28 cellular contexts compared by ENCODE assay signal in the genomic region with DNA sequence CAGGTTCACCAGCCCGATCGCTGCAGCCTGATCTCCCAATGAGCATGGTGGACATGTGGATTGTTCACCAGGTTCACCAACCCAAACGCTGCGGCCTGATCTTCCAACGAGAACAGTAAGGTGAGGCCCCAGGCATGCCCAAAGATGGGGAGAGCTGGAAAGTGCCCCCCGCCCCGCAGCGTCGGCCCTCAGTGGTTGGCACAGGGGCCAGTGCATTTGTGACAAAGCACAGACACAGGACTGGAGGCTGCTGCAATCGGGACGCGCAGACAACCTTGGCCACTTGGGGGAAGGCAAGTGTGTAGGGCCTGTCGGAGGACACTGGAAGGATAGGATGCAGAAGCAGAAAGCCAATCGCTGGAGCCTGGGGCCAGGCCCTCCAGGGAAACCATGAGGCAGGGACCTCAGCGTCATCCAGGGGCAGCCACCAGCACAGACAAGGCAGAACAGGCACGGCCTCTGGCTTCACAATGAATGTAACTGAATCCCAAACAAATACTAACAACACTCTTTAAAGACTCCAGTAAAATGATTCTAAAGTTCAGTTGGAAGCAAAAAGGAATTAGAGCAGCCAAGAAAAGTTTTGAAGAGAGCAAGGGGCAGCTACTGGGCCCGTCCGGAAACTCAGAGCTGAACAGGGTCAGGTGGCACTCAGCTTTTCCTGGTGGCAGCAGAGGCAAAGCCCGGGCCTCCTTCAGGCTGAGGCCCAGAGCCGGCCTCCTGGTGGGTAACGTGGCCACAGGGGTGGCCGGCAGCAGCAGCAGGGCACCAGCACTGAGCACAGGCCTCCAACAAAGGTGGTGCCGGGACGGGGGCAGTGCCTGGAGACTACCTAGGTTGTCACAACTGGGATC. TPM values are rescaled to one million over a fixed set of nuclear protein-coding genes. Genes with fewer than 3 reads are reported as not detected.
DNase-seq lines count a peak whose midpoint lies in the region; ATAC-seq and TF ChIP-seq lines count a peak whose summit lies in the region.
"Had no signal": no experiment of that assay in that cellular context is flagged by ENCODE, and none has a peak within 500 bp of the region (broad histone marks: within the 10 kb centered on the region; RNA-seq: fewer than 3 reads in every experiment).

No MANE protein-coding gene starts in this region.

- peak; percentile 62 for DNase-seq in BE2C
- no peak for DNase-seq in brain microvascular endothelial cell
- DNase-seq in mesendoderm: peak; percentile 29
- no peak for DNase-seq in activated CD8-positive, alpha-beta memory T cell treated with anti-CD3 and anti-CD28 coated beads for 24 hours
- no peak for DNase-seq in SKM-1 (lab: John Stamatoyannopoulos, UW; ENCODE audit: unreplicated experiment)
- no peak for DNase-seq in activated T-helper 2 cell treated with anti-CD3 and anti-CD28 coated beads, Interferon-gamma antibody, Interleukin-2, Interleukin-4, amounts not matched to agents 10 μg/mL and 5 μg/mL and 100 μg/mL, durations not matched to agents 14 hours and 24 hours and 36 hours (ENCODE audit: low spot score)
- DNase-seq: activated CD4-positive, alpha-beta T cell treated with anti-CD3 and anti-CD28 coated beads for 36 hours; activated naive CD4-positive, alpha-beta T cell treated with anti-CD3 and anti-CD28 coated beads for 36 hours; activated T-cell treated with anti-CD3 and anti-CD28 coated beads, Interleukin-2, amount 50 U/mL, for 4 hours; aorta; central memory CD4-positive, alpha-beta T cell; esophagus squamous epithelium; foreskin melanocyte; left colon; naive B cell; NCI-H1417 treated with DMSO at 0.1 percent for 48 hours; NCI-H2081; NCI-H345; occipital lobe; SJCRH30; small intestine; stimulated activated naive CD8-positive, alpha-beta T cell treated with anti-CD3 and anti-CD28 coated beads, Interleukin-15, amount 100 ng/mL, for 72 hours; thyroid gland had no signal

- intact Hi-C loops in activated T-helper 2 cell treated with anti-CD3 and anti-CD28 coated beads, Interferon-gamma antibody, Interleukin-2, Interleukin-4, amounts not matched to agents 10 μg/mL and 5 μg/mL and 100 μg/mL, durations not matched to agents 14 hours and 24 hours and 36 hours (cut with micrococcal nuclease): no loop called here

- peaks cover 2% of the 10 kb centered on the region for H3K79me2 ChIP-seq in mesendoderm (ENCODE audit: control insufficient read depth, insufficient read depth, low read length)

- H3K4ac ChIP-seq in mesendoderm (ENCODE audit: low read depth, low read length): no peak overlapping the region

- H3K9me3 Mint-ChIP-seq in activated T-helper 2 cell treated with anti-CD3 and anti-CD28 coated beads, Interferon-gamma antibody, Interleukin-2, Interleukin-4, amounts not matched to agents 10 μg/mL and 5 μg/mL and 100 μg/mL, durations not matched to agents 14 hours and 24 hours and 36 hours: no peaks in the 10 kb centered on the region
- H3K9me3 Mint-ChIP-seq: activated naive CD4-positive, alpha-beta T cell treated with anti-CD3 and anti-CD28 coated beads for 36 hours; activated T-cell treated with anti-CD3 and anti-CD28 coated beads, Interleukin-2, amount 50 U/mL, for 4 hours; dendritic cell treated with granulocyte-macrophage colony-stimulating factor and Interleukin-4, amounts not matched to agents 40 ng/mL and 50 ng/mL, for 4 days; naive B cell; stimulated activated naive CD8-positive, alpha-beta T cell treated with anti-CD3 and anti-CD28 coated beads, Interleukin-15, amount 100 ng/mL, for 72 hours; T-helper 1 cell treated with Interleukin-12 subunit alpha and Interleukin-12 subunit beta and Interleukin-4 antibody, amounts not matched to agents 30 μg/mL and 1 μg/mL, for 36 hours had no signal

- peaks cover 4% of the 10 kb centered on the region for H3K79me1 ChIP-seq in mesendoderm (ENCODE audit: low read length)

- CTCF ChIA-PET in HEK293 (lab: Yijun Ruan, JAX): interaction anchor here (0.7 kb wide), 1 partner anchor 9 kb away, joined by 3 read pairs; no protein-coding TSS in a partner anchor

- H3K27ac Mint-ChIP-seq in activated T-helper 2 cell treated with anti-CD3 and anti-CD28 coated beads, Interferon-gamma antibody, Interleukin-2, Interleukin-4, amounts not matched to agents 10 μg/mL and 5 μg/mL and 100 μg/mL, durations not matched to agents 14 hours and 24 hours and 36 hours: no peak overlapping the region
- H3K27ac Mint-ChIP-seq: activated CD4-positive, alpha-beta T cell treated with anti-CD3 and anti-CD28 coated beads for 36 hours; activated naive CD4-positive, alpha-beta T cell treated with anti-CD3 and anti-CD28 coated beads for 36 hours; dendritic cell treated with granulocyte-macrophage colony-stimulating factor and Interleukin-4, amounts not matched to agents 40 ng/mL and 50 ng/mL, for 4 days; T-helper 1 cell treated with Interleukin-12 subunit alpha and Interleukin-12 subunit beta and Interleukin-4 antibody, amounts not matched to agents 30 μg/mL and 1 μg/mL, for 36 hours had no signal

- H2BK5ac ChIP-seq in mesendoderm (ENCODE audit: low read length): no peak overlapping the region

- no peak overlapping the region for H4K5ac ChIP-seq in mesendoderm (ENCODE audit: low read length)

- H2BK15ac ChIP-seq in mesendoderm (replicated peaks; ENCODE audit: low read depth): no peak overlapping the region

- H3K23ac ChIP-seq in mesendoderm (ENCODE audit: low read length): no peak overlapping the region

- WGBS in mesendoderm (ENCODE audit: extremely low coverage, insufficient coverage, low lambda C conversion rate): no CpG with 5 or more reads among the region's 24 CpGs

- no peaks in the 10 kb centered on the region for H3K36me3 ChIP-seq in BE2C
- no peaks in the 10 kb centered on the region; a peak in 1 of 3 replicates for H3K36me3 ChIP-seq in HEK293 (ENCODE audit: control insufficient read depth in 2 of 2, insufficient read depth in 1 of 2, low read length in 2 of 2)
- no peaks in the 10 kb centered on the region for H3K36me3 ChIP-seq in brain microvascular endothelial cell (replicated peaks)
- no peaks in the 10 kb centered on the region for H3K36me3 ChIP-seq in mesendoderm (ENCODE audit: control insufficient read depth, insufficient read depth, low read length)
- H3K36me3 ChIP-seq: SJCRH30, thyroid gland, vagina had no signal

- no peak overlapping the region for H3K9ac ChIP-seq in mesendoderm (ENCODE audit: low read length)

- TF ChIP-seq CTCF in BE2C (IDR thresholded peaks at IDR 0.05; ENCODE audit: low read depth, low read length) (0 out of 2 replicates have a peak, but pooled peaks have one; percentile 19), HEK293 (tag by site-specific recombination; IDR thresholded peaks at IDR 0.05) (no peak), brain microvascular endothelial cell (IDR thresholded peaks at IDR 0.05; ENCODE audit: low read depth, low read length, missing control alignments) (peak; percentile 17)

- H2BK120ac ChIP-seq in mesendoderm (ENCODE audit: low read depth, low read length): no peak overlapping the region

- no peak overlapping the region for H3K56ac ChIP-seq in mesendoderm (ENCODE audit: low read length)

- no peaks in the 10 kb centered on the region for H3K27me3 ChIP-seq in BE2C
- H3K27me3 ChIP-seq in brain microvascular endothelial cell (replicated peaks): no peaks in the 10 kb centered on the region
- no peaks in the 10 kb centered on the region for H3K27me3 ChIP-seq in mesendoderm (ENCODE audit: insufficient read depth, low read length, poor library complexity)
- H3K27me3 ChIP-seq: esophagus squamous epithelium, SJCRH30, thyroid gland, vagina had no signal

- H3K4me2 ChIP-seq in mesendoderm (ENCODE audit: low read length): no peak overlapping the region

- peaks cover 9% of the 10 kb centered on the region for H3K4me1 ChIP-seq in BE2C
- H3K4me1 ChIP-seq in HEK293 (ENCODE audit: control insufficient read depth, insufficient read depth, low read length): no peaks in the 10 kb centered on the region
- H3K4me1 ChIP-seq in mesendoderm (ENCODE audit: control insufficient read depth, low read depth, low read length): no peaks in the 10 kb centered on the region
- H3K4me1 ChIP-seq: SJCRH30 had no signal

- ATAC-seq in GM19023 (IDR thresholded peaks at IDR 0.05; ENCODE audit: unreplicated experiment): no peak
- ATAC-seq: activated CD4-positive, alpha-beta T cell treated with anti-CD3 and anti-CD28 coated beads for 36 hours; activated T-cell treated with anti-CD3 and anti-CD28 coated beads, Interleukin-2, amount 50 U/mL, for 4 hours; left colon; stimulated activated naive CD8-positive, alpha-beta T cell treated with anti-CD3 and anti-CD28 coated beads, Interleukin-15, amount 100 ng/mL, for 72 hours had no signal

- H3K9me3 ChIP-seq in BE2C: no peaks in the 10 kb centered on the region
- H3K9me3 ChIP-seq in HEK293 (ENCODE audit: control insufficient read depth, insufficient read depth, low read depth, low read length): no peaks in the 10 kb centered on the region
- H3K9me3 ChIP-seq: esophagus squamous epithelium, SJCRH30, thyroid gland, vagina had no signal

- H3K4me3 ChIP-seq in BE2C (ENCODE audit: low read depth, low read length): no peak overlapping the region
- no peak overlapping the region for H3K4me3 ChIP-seq in HEK293 (ENCODE audit: low read depth, low read length)
- no peak overlapping the region for H3K4me3 ChIP-seq in brain microvascular endothelial cell (ENCODE audit: low read depth, low read length)
- H3K4me3 ChIP-seq in mesendoderm (ENCODE audit: low read length): no peak overlapping the region
- H3K4me3 ChIP-seq: esophagus squamous epithelium, SJCRH30, thyroid gland, vagina had no signal

- H3K27ac ChIP-seq in HEK293 (ENCODE audit: extremely low read depth, low read depth, low read length) (no peak overlapping the region), brain microvascular endothelial cell (no peak overlapping the region), mesendoderm (ENCODE audit: low read depth, low read length) (no peak overlapping the region)
- H3K27ac ChIP-seq: esophagus squamous epithelium, SJCRH30, thyroid gland, vagina had no signal

- H3K27me3 Mint-ChIP-seq in activated T-helper 2 cell treated with anti-CD3 and anti-CD28 coated beads, Interferon-gamma antibody, Interleukin-2, Interleukin-4, amounts not matched to agents 10 μg/mL and 5 μg/mL and 100 μg/mL, durations not matched to agents 14 hours and 24 hours and 36 hours (ENCODE audit: low read depth): no peaks in the 10 kb centered on the region
- H3K27me3 Mint-ChIP-seq: activated CD4-positive, alpha-beta T cell treated with anti-CD3 and anti-CD28 coated beads for 36 hours; dendritic cell treated with granulocyte-macrophage colony-stimulating factor and Interleukin-4, amounts not matched to agents 40 ng/mL and 50 ng/mL, for 4 days; naive B cell; stimulated activated naive CD8-positive, alpha-beta T cell treated with anti-CD3 and anti-CD28 coated beads, Interleukin-15, amount 100 ng/mL, for 72 hours had no signal

- H3K4me1 Mint-ChIP-seq in activated T-helper 2 cell treated with anti-CD3 and anti-CD28 coated beads, Interferon-gamma antibody, Interleukin-2, Interleukin-4, amounts not matched to agents 10 μg/mL and 5 μg/mL and 100 μg/mL, durations not matched to agents 14 hours and 24 hours and 36 hours (ENCODE audit: low read depth): peaks cover 22% of the 10 kb centered on the region

- POLR2A ChIA-PET in HEK293 (lab: Yijun Ruan, JAX): interaction anchor here (0.7 kb wide), 1 partner anchor 14 kb away, joined by 3 read pairs; a partner anchor contains a TSS

- H4K8ac ChIP-seq in mesendoderm (ENCODE audit: low read depth, low read length): no peak overlapping the region

- no peak overlapping the region for H2AK5ac ChIP-seq in mesendoderm (ENCODE audit: low read length)

- in situ Hi-C loops in brain microvascular endothelial cell (cut with HindIII; ENCODE audit: low pct_ligation_motif_present, low sequenced_read_pairs): no loop called here

- H3K18ac ChIP-seq in mesendoderm (ENCODE audit: low read length): no peak overlapping the region

- peaks cover 5% of the 10 kb centered on the region for H3K36me3 Mint-ChIP-seq in activated T-helper 2 cell treated with anti-CD3 and anti-CD28 coated beads, Interferon-gamma antibody, Interleukin-2, Interleukin-4, amounts not matched to agents 10 μg/mL and 5 μg/mL and 100 μg/mL, durations not matched to agents 14 hours and 24 hours and 36 hours (ENCODE audit: low read depth)
- H3K36me3 Mint-ChIP-seq: naive B cell had no signal

- H3K4me3 Mint-ChIP-seq in activated T-helper 2 cell treated with anti-CD3 and anti-CD28 coated beads, Interferon-gamma antibody, Interleukin-2, Interleukin-4, amounts not matched to agents 10 μg/mL and 5 μg/mL and 100 μg/mL, durations not matched to agents 14 hours and 24 hours and 36 hours (ENCODE audit: low read depth): no peak overlapping the region
- H3K4me3 Mint-ChIP-seq: activated CD4-positive, alpha-beta T cell treated with anti-CD3 and anti-CD28 coated beads for 36 hours; activated naive CD4-positive, alpha-beta T cell treated with anti-CD3 and anti-CD28 coated beads for 36 hours; activated T-cell treated with anti-CD3 and anti-CD28 coated beads, Interleukin-2, amount 50 U/mL, for 4 hours; dendritic cell treated with granulocyte-macrophage colony-stimulating factor and Interleukin-4, amounts not matched to agents 40 ng/mL and 50 ng/mL, for 4 days; stimulated activated naive CD8-positive, alpha-beta T cell treated with anti-CD3 and anti-CD28 coated beads, Interleukin-15, amount 100 ng/mL, for 72 hours; T-helper 1 cell treated with Interleukin-12 subunit alpha and Interleukin-12 subunit beta and Interleukin-4 antibody, amounts not matched to agents 30 μg/mL and 1 μg/mL, for 36 hours had no signal

RNA-seq across cellular contexts. Expression of a gene that starts 13.3 kb away (rescaled TPM):
- 43.4 TPM for polyA plus RNA-seq in BE2C (2012; ENCODE audit: insufficient read depth, insufficient read length, low read depth)
- polyA plus RNA-seq in mesendoderm (2013, experiment 1 of 2): 7.2 TPM
- polyA plus RNA-seq in mesendoderm (2013, experiment 2 of 2): 7.2 TPM
- 44.0 TPM in 2 replicates for total RNA-seq in activated T-helper 2 cell treated with anti-CD3 and anti-CD28 coated beads, Interferon-gamma antibody, Interleukin-2, Interleukin-4, amounts not matched to agents 10 μg/mL and 5 μg/mL and 100 μg/mL, durations not matched to agents 14 hours and 24 hours and 36 hours

RNA-seq across cellular contexts. Expression of a gene that starts 27.1 kb away (rescaled TPM):
- 22.5 TPM for polyA plus RNA-seq in BE2C (2012; ENCODE audit: insufficient read depth, insufficient read length, low read depth)
- polyA plus RNA-seq in mesendoderm (2013, experiment 1 of 2): 22.8 TPM
- polyA plus RNA-seq in mesendoderm (2013, experiment 2 of 2): 23.4 TPM
- 35.2 and 36.8 TPM in 2 replicates for total RNA-seq in activated T-helper 2 cell treated with anti-CD3 and anti-CD28 coated beads, Interferon-gamma antibody, Interleukin-2, Interleukin-4, amounts not matched to agents 10 μg/mL and 5 μg/mL and 100 μg/mL, durations not matched to agents 14 hours and 24 hours and 36 hours

RNA-seq across cellular contexts. Expression of a gene that starts 39.1 kb away (rescaled TPM):
- polyA plus RNA-seq in BE2C (2012; ENCODE audit: insufficient read depth, insufficient read length, low read depth): 67.4 TPM
- polyA plus RNA-seq in mesendoderm (2013, experiment 1 of 2): 12.0 TPM
- 12.3 TPM for polyA plus RNA-seq in mesendoderm (2013, experiment 2 of 2)
- 38.4 and 38.6 TPM in 2 replicates for total RNA-seq in activated T-helper 2 cell treated with anti-CD3 and anti-CD28 coated beads, Interferon-gamma antibody, Interleukin-2, Interleukin-4, amounts not matched to agents 10 μg/mL and 5 μg/mL and 100 μg/mL, durations not matched to agents 14 hours and 24 hours and 36 hours
- total RNA-seq: SJCRH30 had no signal

Comparison
In these comparisons a context has a peak if more than half of its experiments do, and no peak if none do; other contexts are left out.
1. DNase-seq: peak in BE2C (single experiment) and mesendoderm (single experiment); none in brain microvascular endothelial cell (single experiment), activated CD8-positive, alpha-beta memory T cell treated with anti-CD3 and anti-CD28 coated beads for 24 hours (single experiment), SKM-1 (single experiment) and activated T-helper 2 cell treated with anti-CD3 and anti-CD28 coated beads, Interferon-gamma antibody, Interleukin-2, Interleukin-4, amounts not matched to agents 10 μg/mL and 5 μg/mL and 100 μg/mL, durations not matched to agents 14 hours and 24 hours and 36 hours (single experiment).